In the genomic region with DNA sequence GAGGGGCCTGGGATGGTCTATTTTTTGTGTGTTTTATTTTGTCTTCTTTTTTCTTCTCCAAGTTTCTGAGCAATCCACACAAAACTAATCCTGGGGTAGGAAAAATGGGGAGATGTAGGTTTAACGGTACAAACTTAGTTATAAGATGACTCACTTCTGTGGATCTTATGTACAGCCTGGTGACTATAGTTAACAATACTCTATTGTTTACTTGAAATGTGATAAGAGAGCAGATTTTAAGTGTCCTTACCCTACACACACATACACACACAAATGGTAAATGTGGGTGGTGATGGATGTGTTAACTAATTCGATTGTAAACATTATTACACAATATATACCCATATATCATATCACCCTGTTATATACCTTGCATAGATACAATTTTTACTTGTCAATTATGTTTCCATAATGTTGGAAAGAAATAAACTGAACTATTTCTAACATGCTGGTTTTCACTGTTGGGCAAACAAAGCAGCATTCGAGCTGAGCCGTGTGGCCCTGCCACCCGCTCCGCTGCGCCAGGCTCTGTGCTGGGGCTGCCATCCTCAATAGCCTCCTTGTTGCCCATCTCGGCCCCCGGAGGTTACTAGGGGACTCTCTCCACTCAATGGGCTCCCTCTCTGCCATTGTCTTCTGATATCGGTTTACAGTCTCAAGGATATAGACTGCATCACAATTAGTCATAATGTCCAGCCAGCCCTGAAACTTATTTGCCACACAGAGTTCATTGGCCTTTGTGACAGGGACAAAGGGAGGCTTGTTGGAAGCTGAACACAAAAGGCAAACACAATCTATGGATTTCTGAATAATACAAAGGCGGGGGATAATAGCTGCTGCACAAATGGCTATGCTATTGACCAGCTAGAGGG, we compare ENCODE assay signal across 1 cellular context.
TF ChIP-seq lines count a peak whose summit lies in the region.

No MANE protein-coding gene starts in this region.

TF ChIP-seq in K562, 482 proteins besides CTCF, POLR2A, EP300 and RAD21 (continued from another document):
- TF ChIP-seq, protein P1, sequence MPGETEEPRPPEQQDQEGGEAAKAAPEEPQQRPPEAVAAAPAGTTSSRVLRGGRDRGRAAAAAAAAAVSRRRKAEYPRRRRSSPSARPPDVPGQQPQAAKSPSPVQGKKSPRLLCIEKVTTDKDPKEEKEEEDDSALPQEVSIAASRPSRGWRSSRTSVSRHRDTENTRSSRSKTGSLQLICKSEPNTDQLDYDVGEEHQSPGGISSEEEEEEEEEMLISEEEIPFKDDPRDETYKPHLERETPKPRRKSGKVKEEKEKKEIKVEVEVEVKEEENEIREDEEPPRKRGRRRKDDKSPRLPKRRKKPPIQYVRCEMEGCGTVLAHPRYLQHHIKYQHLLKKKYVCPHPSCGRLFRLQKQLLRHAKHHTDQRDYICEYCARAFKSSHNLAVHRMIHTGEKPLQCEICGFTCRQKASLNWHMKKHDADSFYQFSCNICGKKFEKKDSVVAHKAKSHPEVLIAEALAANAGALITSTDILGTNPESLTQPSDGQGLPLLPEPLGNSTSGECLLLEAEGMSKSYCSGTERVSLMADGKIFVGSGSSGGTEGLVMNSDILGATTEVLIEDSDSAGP (CRISPR knock-in tag; IDR thresholded peaks at IDR 0.05): no peak
- TF ChIP-seq CEBPG (CRISPR knock-in tag; IDR thresholded peaks at IDR 0.05) (no peak), CEBPG (tag; conservative IDR thresholded peaks at IDR 0.05 in 1 of 2, IDR thresholded peaks at IDR 0.05 in 1 of 2) (peak; percentile 54 to 72; a peak in 3 of 4 replicates), NRF1 (conservative IDR thresholded peaks at IDR 0.05 in 1 of 2, IDR thresholded peaks at IDR 0.05 in 1 of 2) (no peak), EZH2 (IDR thresholded peaks at IDR 0.05; ENCODE audit: borderline replicate concordance, low read depth, low read length) (no peak), GABPB1 (CRISPR knock-in tag; IDR thresholded peaks at IDR 0.05) (no peak), SIX5 (IDR thresholded peaks at IDR 0.05; ENCODE audit: borderline replicate concordance in 1 of 2, insufficient read depth in 1 of 2, low read depth in 1 of 2, low read length in 2 of 2) (no peak), MAFF (IDR thresholded peaks at IDR 0.05; ENCODE audit: low read length) (no peak), JUND (IDR thresholded peaks at IDR 0.05; ENCODE audit: borderline replicate concordance, low read depth, low read length) (peak; percentile 47; the same call in 1 of the 2 replicates), JUND (tag; IDR thresholded peaks at IDR 0.05; ENCODE audit: borderline replicate concordance, low read depth, low read length) (no peak; the same call in 2 of the 3 replicates), PHB (CRISPR knock-in tag; IDR thresholded peaks at IDR 0.05) (no peak), CHCHD3 (CRISPR knock-in tag; IDR thresholded peaks at IDR 0.05) (no peak), TEAD2 (tag; IDR thresholded peaks at IDR 0.05) (no peak), SMAD4 (CRISPR knock-in tag; conservative IDR thresholded peaks at IDR 0.05) (no peak), ZNF143 (CRISPR knock-in tag; IDR thresholded peaks at IDR 0.05) (no peak), XRCC3 (IDR thresholded peaks at IDR 0.05) (no peak)
- TF ChIP-seq, protein P2, sequence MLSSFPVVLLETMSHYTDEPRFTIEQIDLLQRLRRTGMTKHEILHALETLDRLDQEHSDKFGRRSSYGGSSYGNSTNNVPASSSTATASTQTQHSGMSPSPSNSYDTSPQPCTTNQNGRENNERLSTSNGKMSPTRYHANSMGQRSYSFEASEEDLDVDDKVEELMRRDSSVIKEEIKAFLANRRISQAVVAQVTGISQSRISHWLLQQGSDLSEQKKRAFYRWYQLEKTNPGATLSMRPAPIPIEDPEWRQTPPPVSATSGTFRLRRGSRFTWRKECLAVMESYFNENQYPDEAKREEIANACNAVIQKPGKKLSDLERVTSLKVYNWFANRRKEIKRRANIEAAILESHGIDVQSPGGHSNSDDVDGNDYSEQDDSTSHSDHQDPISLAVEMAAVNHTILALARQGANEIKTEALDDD (IDR thresholded peaks at IDR 0.05): peak; percentile 84
